ENCODE assay signal across 8 cellular contexts in genomic region chr7:114048386-114049235, GRCh38.
A peak's percentile ranks its signal among the peaks of the same experiment; 100 is the strongest.
DNase-seq lines count a peak whose midpoint lies in the region; ATAC-seq and TF ChIP-seq lines count a peak whose summit lies in the region.

No MANE protein-coding gene starts in this region.

- H2AFZ ChIP-seq in PC-3 (ENCODE audit: low read length) = no peak overlapping the region

- H3K9me3 ChIP-seq in PC-3 (ENCODE audit: low read length) (no peaks in the 10 kb centered on the region), gastrocnemius medialis (no peaks in the 10 kb centered on the region)

- no peaks in the 10 kb centered on the region for H3K9me3 Mint-ChIP-seq in dendritic cell treated with granulocyte-macrophage colony-stimulating factor and Interleukin-4, amounts not matched to agents 40 ng/mL and 50 ng/mL, for 4 days

- H3K36me3 Mint-ChIP-seq in dendritic cell treated with granulocyte-macrophage colony-stimulating factor and Interleukin-4, amounts not matched to agents 40 ng/mL and 50 ng/mL, for 4 days (ENCODE audit: low read depth) = no peaks in the 10 kb centered on the region

- POLR2A ChIA-PET in AG04449 (lab: Yijun Ruan, JAX) = no interaction called here
- POLR2A ChIA-PET in PC-3 (lab: Charles Lee; ENCODE audit: unreplicated experiment) = no interaction called here

- H4K20me1 ChIP-seq in PC-3 (ENCODE audit: low read length) = no peaks in the 10 kb centered on the region

- intact Hi-C loops in PC-3 (cut with micrococcal nuclease) = no loop called here
- intact Hi-C loops in dendritic cell treated with granulocyte-macrophage colony-stimulating factor and Interleukin-4, amounts not matched to agents 40 ng/mL and 50 ng/mL, for 4 days (cut with micrococcal nuclease) = no loop called here
- intact Hi-C loops in gastrocnemius medialis (cut with DNase I; ENCODE audit: low total_unique reads) = no loop called here

- no peaks in the 10 kb centered on the region for H3F3A ChIP-seq in PC-3 (ENCODE audit: low read length, unreplicated experiment)

- no peak for TF ChIP-seq CTCF in AG04449 (IDR thresholded peaks at IDR 0.05; ENCODE audit: insufficient read depth, low read length, missing control alignments)
- no peak for TF ChIP-seq CTCF in PC-3 (conservative IDR thresholded peaks at IDR 0.05; ENCODE audit: low read depth, low read length)
- no peak for TF ChIP-seq CTCF in gastrocnemius medialis (IDR thresholded peaks at IDR 0.05 in 4 of 5, conservative IDR thresholded peaks at IDR 0.05 in 1 of 5)

- no TSS peak for BruUV-seq in PC-3 (replicated peaks; lab: Mats Ljungman, UMichigan)

- peaks cover 8% of the 10 kb centered on the region for H3K27me3 Mint-ChIP-seq in dendritic cell treated with granulocyte-macrophage colony-stimulating factor and Interleukin-4, amounts not matched to agents 40 ng/mL and 50 ng/mL, for 4 days

- no peak overlapping the region for H3K9ac ChIP-seq in PC-3 (ENCODE audit: low read length)

- H3K36me3 ChIP-seq in PC-3 (ENCODE audit: low read depth, low read length) (no peaks in the 10 kb centered on the region), gastrocnemius medialis (no peaks in the 10 kb centered on the region)

- ATAC-seq in GM21515 (IDR thresholded peaks at IDR 0.05; ENCODE audit: unreplicated experiment) (peak; percentile 31), PC-3 (no peak), gastrocnemius medialis (peak in 1 of 2 donors; percentile 14), HG03469 (IDR thresholded peaks at IDR 0.05; ENCODE audit: unreplicated experiment) (no peak)

- peak overlapping the region; percentile 50 for H3K27ac Mint-ChIP-seq in dendritic cell treated with granulocyte-macrophage colony-stimulating factor and Interleukin-4, amounts not matched to agents 40 ng/mL and 50 ng/mL, for 4 days

- H3K4me3 Mint-ChIP-seq in dendritic cell treated with granulocyte-macrophage colony-stimulating factor and Interleukin-4, amounts not matched to agents 40 ng/mL and 50 ng/mL, for 4 days = peak overlapping the region; percentile 39

- H3K4me3 ChIP-seq in AG04449 (ENCODE audit: low read depth, low read length) = peak overlapping the region; percentile 24; the same call in 1 of the 2 replicates
- H3K4me3 ChIP-seq in PC-3 (ENCODE audit: low read length) = peak overlapping the region; percentile 52; the same call in 1 of the 2 replicates
- H3K4me3 ChIP-seq in gastrocnemius medialis = peak overlapping the region; percentile 17 to 37 (median 31)

- H3K4me1 Mint-ChIP-seq in dendritic cell treated with granulocyte-macrophage colony-stimulating factor and Interleukin-4, amounts not matched to agents 40 ng/mL and 50 ng/mL, for 4 days (ENCODE audit: low read depth) = peaks cover 49% of the 10 kb centered on the region

- no peak for TF ChIP-seq POLR2A in gastrocnemius medialis (IDR thresholded peaks at IDR 0.05)

- H3K27me3 ChIP-seq in PC-3 (ENCODE audit: low read length) = no peaks in the 10 kb centered on the region
- no peaks in the 10 kb centered on the region for H3K27me3 ChIP-seq in gastrocnemius medialis

- no peak overlapping the region for H3K27ac ChIP-seq in PC-3 (ENCODE audit: low read length)
- H3K27ac ChIP-seq in gastrocnemius medialis = no peak overlapping the region

- 0 out of 2 replicates have a peak, but pooled peaks cover 4% of the 10 kb centered on the region for H3K9me2 ChIP-seq in PC-3 (replicated peaks; ENCODE audit: low read length)

- H3K79me2 ChIP-seq in PC-3 (ENCODE audit: low read length) = no peaks in the 10 kb centered on the region

- CTCF ChIA-PET in AG04449 (lab: Yijun Ruan, JAX) (interaction anchor here (1.7 kb wide), 1 partner anchor 21 kb away, joined by 5 read pairs; no protein-coding TSS in a partner anchor), PC-3 (lab: Charles Lee) (no interaction called here)

- no peak for DNase-seq in AG04449 (ENCODE audit: low read depth, low spot score)
- peak; percentile 6 for DNase-seq in PC-3
- DNase-seq in gastrocnemius medialis = no peak
- DNase-seq in MV-4-11 (lab: John Stamatoyannopoulos, UW) = no peak
- DNase-seq in NCI-H510A (lab: John Stamatoyannopoulos, UW) = no peak

- H3K4me1 ChIP-seq in PC-3 (ENCODE audit: insufficient read depth, low read length) (no peaks in the 10 kb centered on the region), gastrocnemius medialis (no peaks in the 10 kb centered on the region)

- H3K4me2 ChIP-seq in PC-3 (ENCODE audit: low read length) = peak overlapping the region; percentile 43

- in situ Hi-C loops in gastrocnemius medialis (cut with MboI; ENCODE audit: low sequenced_read_pairs in 4 of 4) = no loop called here
